ENCODE assay signal across 8 cellular contexts in genomic region chr4:100908540-100908939, GRCh38.
"Had no signal": no experiment of that assay in that cellular context is flagged by ENCODE, and none has a peak within 500 bp of the region (broad histone marks: within the 10 kb centered on the region; RNA-seq: fewer than 3 reads in every experiment).

No MANE protein-coding gene starts in this region.

- FAIRE-seq: HTR-8/SVneo had no signal

- H3K4me1 ChIP-seq: HAP-1 had no signal

- H3K4me3 ChIP-seq: GM23248, HAP-1 had no signal

- H3K4me2 ChIP-seq: KMS-11 had no signal

- H3K27ac ChIP-seq: GM23248, KMS-11 had no signal

- DNase-seq: GM23248, GOT3, H7, IMR-90, KBM-7 had no signal

- H3K9me3 ChIP-seq: HAP-1 had no signal
